ENCODE assay signal across 8 cellular contexts in the genomic region with DNA sequence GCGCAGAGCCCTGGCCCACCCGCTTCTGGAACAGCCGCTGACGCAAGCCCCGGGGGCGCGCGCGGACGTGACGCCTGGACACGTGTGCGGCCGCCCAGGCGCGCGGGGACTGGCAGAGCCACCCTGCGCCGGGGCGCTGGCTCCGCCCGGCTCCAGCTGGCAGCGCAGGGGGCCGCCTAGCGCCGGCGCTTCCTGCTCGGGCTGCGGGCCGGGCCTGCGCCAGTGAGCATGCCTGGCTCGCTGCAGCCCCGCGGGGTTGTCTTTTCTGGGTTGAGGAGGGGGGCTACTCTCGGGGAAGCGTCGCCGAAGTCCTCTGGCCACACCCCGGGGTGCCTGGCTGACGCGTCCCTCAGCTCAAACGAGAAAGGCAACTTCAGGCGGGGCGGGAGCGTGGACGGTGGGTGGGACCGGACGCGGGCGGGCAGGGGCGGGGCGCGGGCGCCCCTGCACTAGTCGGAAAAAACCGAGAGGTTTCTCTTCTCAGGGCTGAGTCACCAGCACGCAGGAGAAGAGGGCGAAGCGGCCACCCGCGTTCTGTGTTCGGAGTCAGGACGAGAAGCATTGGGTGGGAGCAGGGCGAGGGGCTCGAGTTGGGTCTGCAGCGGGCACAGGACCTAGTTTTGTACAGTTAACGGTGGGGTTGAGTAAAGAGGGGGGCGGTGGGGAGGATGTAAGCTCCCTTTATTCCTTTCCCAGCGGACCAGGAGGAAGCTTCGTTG. TPM values are rescaled to one million over a fixed set of nuclear protein-coding genes. Genes with fewer than 3 reads are reported as not detected.
DNase-seq lines count a peak whose midpoint lies in the region; ATAC-seq and TF ChIP-seq lines count a peak whose summit lies in the region.

A gene with protein sequence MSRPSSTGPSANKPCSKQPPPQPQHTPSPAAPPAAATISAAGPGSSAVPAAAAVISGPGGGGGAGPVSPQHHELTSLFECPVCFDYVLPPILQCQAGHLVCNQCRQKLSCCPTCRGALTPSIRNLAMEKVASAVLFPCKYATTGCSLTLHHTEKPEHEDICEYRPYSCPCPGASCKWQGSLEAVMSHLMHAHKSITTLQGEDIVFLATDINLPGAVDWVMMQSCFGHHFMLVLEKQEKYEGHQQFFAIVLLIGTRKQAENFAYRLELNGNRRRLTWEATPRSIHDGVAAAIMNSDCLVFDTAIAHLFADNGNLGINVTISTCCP (minus strand): TSS at position 48 of the 719 bp plus-strand sequence. CDS start 320 bp downstream, outside the sequence.

- peaks cover 30% of the 10 kb centered on the region for H3K4me1 ChIP-seq in adipocyte (ENCODE audit: control insufficient read depth, insufficient read depth, low read length)

- H3K4me3 ChIP-seq in GM12865 (ENCODE audit: low read depth, low read length), result peak within 1 kb of the TSS; percentile 96
- H3K4me3 ChIP-seq in adipocyte (ENCODE audit: low read length), result peak within 1 kb of the TSS; percentile 95

- H3K36me3 Mint-ChIP-seq in type B pancreatic cell, result peaks cover 6% of the 10 kb centered on the region

- H3K9me3 ChIP-seq in adipocyte (ENCODE audit: control insufficient read depth, low read length), result no peaks in the 10 kb centered on the region

- peaks cover 8% of the 10 kb centered on the region for H3K27me3 Mint-ChIP-seq in type B pancreatic cell

- H3K4me1 Mint-ChIP-seq in type B pancreatic cell (ENCODE audit: unreplicated experiment), result peaks cover 37% of the 10 kb centered on the region

- H3K27ac Mint-ChIP-seq in type B pancreatic cell, result peak within 1 kb of the TSS; percentile 99

- H3K4me3 Mint-ChIP-seq in type B pancreatic cell, result peak within 1 kb of the TSS; percentile 98

- TF ChIP-seq CTCF in GM12865 (IDR thresholded peaks at IDR 0.05; ENCODE audit: insufficient read depth, low read depth, low read length, missing control alignments) (no peak), type B pancreatic cell (conservative IDR thresholded peaks at IDR 0.05) (no peak)

- ATAC-seq in HG02642 (IDR thresholded peaks at IDR 0.05; ENCODE audit: poor library complexity, unreplicated experiment), result peak; percentile 68

- intact Hi-C loops in cardiac septum (cut with DNase I), result loop anchor here (2.0 to 5.0 kb wide), 4 partner anchors 30 to 216 kb away; a partner anchor contains a TSS
- intact Hi-C loops in posterior cingulate gyrus (cut with DNase I), result loop anchor here (5.0 kb wide), 3 partner anchors 41 to 351 kb away; a partner anchor contains a TSS

- peaks cover 3% of the 10 kb centered on the region for H3K36me3 ChIP-seq in adipocyte (ENCODE audit: control insufficient read depth, insufficient read depth, low read length, severe bottlenecking)

- peaks cover under 1% of the 10 kb centered on the region for H3K9me3 Mint-ChIP-seq in type B pancreatic cell

- peak within 1 kb of the TSS; percentile 96 for H3K9ac ChIP-seq in adipocyte (ENCODE audit: low read length)

- DNase-seq in GM12865 (ENCODE audit: low read depth) (peak; percentile 97), NCI-H128 (lab: John Stamatoyannopoulos, UW; ENCODE audit: unreplicated experiment) (peak; percentile 81), T follicular helper cell (ENCODE audit: low read depth) (peak; percentile 90), adipocyte (ENCODE audit: low read depth) (peak; percentile 98), cardiac septum (ENCODE audit: low spot score) (peak; percentile 98), posterior cingulate gyrus (peak; percentile 83 to 99 (median 89)), type B pancreatic cell (ENCODE audit: extremely low spot score, unreplicated experiment) (peak; percentile 90)

- no peaks in the 10 kb centered on the region for H3K27me3 ChIP-seq in adipocyte (replicated peaks; ENCODE audit: control insufficient read depth, insufficient read depth, low read length)

RNA-seq across cellular contexts. Expression of the gene that starts here (rescaled TPM):
- total RNA-seq in cardiac septum (34.4 TPM), type B pancreatic cell (ENCODE audit: low replicate concordance) (18.2 and 26.6 TPM in 2 replicates)

Comparison
In these comparisons a context has a peak if more than half of its experiments do, and no peak if none do; other contexts are left out.
1. Peak in every context shown above with its lines: DNase-seq, ATAC-seq and H3K4me3 ChIP-seq.